ENCODE assay signal across 19 cellular contexts in the genomic region with DNA sequence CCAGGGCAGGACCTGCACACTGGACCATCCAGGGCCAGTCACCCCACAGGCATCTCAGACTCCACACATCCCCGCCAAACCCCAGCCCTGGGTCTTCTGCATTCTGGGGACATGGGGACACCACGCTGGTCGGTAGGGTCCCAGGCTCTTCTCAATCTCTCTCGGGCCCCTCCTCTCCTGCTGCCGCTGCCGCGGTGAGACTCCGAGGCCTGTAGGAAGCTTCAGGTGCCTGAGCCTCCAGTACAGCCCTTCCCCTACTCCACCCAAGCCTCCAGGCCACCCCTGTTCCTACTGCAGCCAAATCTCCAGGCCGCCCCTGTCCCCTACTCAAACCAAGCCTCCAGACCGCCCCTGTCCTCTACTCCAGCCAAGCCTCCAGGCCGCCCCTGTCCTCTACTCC. TPM values are rescaled to one million over a fixed set of nuclear protein-coding genes. Genes with fewer than 3 reads are reported as not detected.
DNase-seq lines count a peak whose midpoint lies in the region; ATAC-seq and TF ChIP-seq lines count a peak whose summit lies in the region.
"Had no signal": no experiment of that assay in that cellular context is flagged by ENCODE, and none has a peak within 500 bp of the region (broad histone marks: within the 10 kb centered on the region; RNA-seq: fewer than 3 reads in every experiment).

No MANE protein-coding gene starts in this region.

- BruUV-seq in A673 (replicated peaks; lab: Mats Ljungman, UMichigan) = no TSS peak

- no peak overlapping the region for H2AFZ ChIP-seq in SK-N-SH (ENCODE audit: low read depth)

- POLR2A ChIA-PET in SK-N-SH (lab: Yijun Ruan, JAX) = no interaction called here
- POLR2A ChIA-PET in A673 (lab: Charles Lee; ENCODE audit: low non-redundant PET) = no interaction called here

- TF ChIP-seq EP300 in SK-N-SH (IDR thresholded peaks at IDR 0.05; ENCODE audit: borderline replicate concordance in 1 of 2, low read depth in 1 of 2, low read length in 1 of 2) = no peak

- H3K27ac Mint-ChIP-seq in stimulated activated memory B cell treated with anti-CD40 and anti-IgM and Interleukin-4, amounts not matched to agents 10 μg/mL and 1 μg/mL and 100 μg/mL, for 72 hours = peak overlapping the region; percentile 64

- CTCF ChIA-PET in SK-N-SH (lab: Yijun Ruan, JAX) = no interaction called here
- CTCF ChIA-PET in A673 (lab: Charles Lee) = no interaction called here

- WGBS in SK-N-SH (ENCODE audit: low lambda C conversion rate) = 57% methylated on average over 8 of the region's 11 CpGs

- H3K9me2 ChIP-seq in SK-N-SH = no peaks in the 10 kb centered on the region

- no peaks in the 10 kb centered on the region for H3K9me3 Mint-ChIP-seq in stimulated activated memory B cell treated with anti-CD40 and anti-IgM and Interleukin-4, amounts not matched to agents 10 μg/mL and 1 μg/mL and 100 μg/mL, for 72 hours

- no peak overlapping the region for H3K4me3 Mint-ChIP-seq in stimulated activated memory B cell treated with anti-CD40 and anti-IgM and Interleukin-4, amounts not matched to agents 10 μg/mL and 1 μg/mL and 100 μg/mL, for 72 hours

- peaks cover 10% of the 10 kb centered on the region for H3K27me3 Mint-ChIP-seq in stimulated activated memory B cell treated with anti-CD40 and anti-IgM and Interleukin-4, amounts not matched to agents 10 μg/mL and 1 μg/mL and 100 μg/mL, for 72 hours

- peaks cover 9% of the 10 kb centered on the region for H3F3A ChIP-seq in SK-N-SH (replicated peaks; ENCODE audit: insufficient read depth)

- no peak for TF ChIP-seq RAD21 in SK-N-SH (IDR thresholded peaks at IDR 0.05; ENCODE audit: low read length)

- H3K27ac ChIP-seq in SK-N-SH (ENCODE audit: low read depth in 2 of 2, low read length in 1 of 2) = no peak overlapping the region
- no peak overlapping the region for H3K27ac ChIP-seq in A673 (ENCODE audit: low read depth, low read length, poor library complexity, severe bottlenecking)
- H3K27ac ChIP-seq in dorsolateral prefrontal cortex = no peak overlapping the region
- H3K27ac ChIP-seq: 22Rv1, HL-60, SK-N-MC had no signal

- H3K4me1 ChIP-seq in SK-N-SH (ENCODE audit: control insufficient read depth in 1 of 2, insufficient read depth in 2 of 2, low read depth in 1 of 2, low read length in 1 of 2) (no peaks in the 10 kb centered on the region), A673 (ENCODE audit: insufficient read depth, low read length, poor library complexity, severe bottlenecking) (no peaks in the 10 kb centered on the region)

- H3K79me2 ChIP-seq in SK-N-SH (ENCODE audit: insufficient read depth) = no peaks in the 10 kb centered on the region

- H3K27me3 ChIP-seq in SK-N-SH (ENCODE audit: insufficient read depth) (no peaks in the 10 kb centered on the region; the same call in 1 of the 2 replicates), A673 (replicated peaks; ENCODE audit: insufficient read depth, low read depth, low read length, poor library complexity) (no peaks in the 10 kb centered on the region), dorsolateral prefrontal cortex (no peaks in the 10 kb centered on the region)

- intact Hi-C loops in A673 (cut with micrococcal nuclease; ENCODE audit: unreplicated experiment) = no loop called here
- intact Hi-C loops in dorsolateral prefrontal cortex (cut with DNase I) = no loop called here

- no peaks in the 10 kb centered on the region for H4K20me1 ChIP-seq in SK-N-SH (ENCODE audit: insufficient read depth)

- no peaks in the 10 kb centered on the region for H3K9me3 ChIP-seq in SK-N-SH
- no peaks in the 10 kb centered on the region for H3K9me3 ChIP-seq in A673 (ENCODE audit: low read depth, low read length, poor library complexity, severe bottlenecking)

- DNase-seq in SK-N-SH (no peak), ELF-1 (ENCODE audit: low read depth, low spot score) (peak; percentile 55), islet precursor cell (peak; percentile 77), A673 (ENCODE audit: low spot score) (no peak), dorsolateral prefrontal cortex (no peak)
- DNase-seq: DMS79 treated with DMSO at 0.1 percent for 48 hours, KBM-7, NCI-H1048, NCI-H1694, NCI-H446 treated with DMSO at 0.1 percent for 48 hours, NCI-H748 treated with DMSO at 0.1 percent for 48 hours had no signal

- H3K4me1 Mint-ChIP-seq in stimulated activated memory B cell treated with anti-CD40 and anti-IgM and Interleukin-4, amounts not matched to agents 10 μg/mL and 1 μg/mL and 100 μg/mL, for 72 hours = peaks cover 16% of the 10 kb centered on the region

- TF ChIP-seq CTCF in SK-N-SH (IDR thresholded peaks at IDR 0.05) (no peak), A673 (conservative IDR thresholded peaks at IDR 0.05; ENCODE audit: low read depth, low read length) (no peak), dorsolateral prefrontal cortex (IDR thresholded peaks at IDR 0.05 in 54 of 56, conservative IDR thresholded peaks at IDR 0.05 in 2 of 56; ENCODE audit: low read depth in 1 of 56, partially characterized antibody in 56 of 56) (no peak)

- no peak overlapping the region for H3K4me2 ChIP-seq in SK-N-SH

- ATAC-seq in SK-N-SH treated with all-trans-retinoic acid at 6 μM for 48 hours (peak; percentile 14; the same call in 2 of the 3 replicates), HG03571 (IDR thresholded peaks at IDR 0.05; ENCODE audit: unreplicated experiment) (no peak)
- peak; percentile 18 for ATAC-seq in stimulated activated memory B cell treated with anti-CD40 and anti-IgM and Interleukin-4, amounts not matched to agents 10 μg/mL and 1 μg/mL and 100 μg/mL, for 72 hours
- ATAC-seq: Right ventricle myocardium inferior had no signal

- H3K4me3 ChIP-seq in SK-N-SH (ENCODE audit: low read depth in 2 of 2, low read length in 1 of 2) = no peak overlapping the region
- no peak overlapping the region for H3K4me3 ChIP-seq in A673 (ENCODE audit: low read depth, low read length, poor library complexity, severe bottlenecking)
- H3K4me3 ChIP-seq in dorsolateral prefrontal cortex = no peak overlapping the region
- H3K4me3 ChIP-seq: SK-N-MC had no signal

- H3K36me3 Mint-ChIP-seq in stimulated activated memory B cell treated with anti-CD40 and anti-IgM and Interleukin-4, amounts not matched to agents 10 μg/mL and 1 μg/mL and 100 μg/mL, for 72 hours = peaks cover 13% of the 10 kb centered on the region

- H3K36me3 ChIP-seq in SK-N-SH (replicated peaks in 1 of 2; ENCODE audit: control insufficient read depth in 1 of 2, insufficient read depth in 2 of 2, low read length in 1 of 2) (no peaks in the 10 kb centered on the region), A673 (ENCODE audit: insufficient read depth, low read length, poor library complexity, severe bottlenecking) (no peaks in the 10 kb centered on the region)

- H3K9ac ChIP-seq in SK-N-SH = no peak overlapping the region

TF ChIP-seq in SK-N-SH treated with all-trans-retinoic acid at 6 μM for 48 hours, 23 proteins besides CTCF, POLR2A, EP300 and RAD21 (continues in another document):
- TF ChIP-seq ZNF8 (CRISPR knock-in tag; IDR thresholded peaks at IDR 0.05) (no peak), SNAI2 (CRISPR knock-in tag; IDR thresholded peaks at IDR 0.05) (no peak), ESRRG (CRISPR knock-in tag; IDR thresholded peaks at IDR 0.05) (no peak), ISL1 (CRISPR knock-in tag; IDR thresholded peaks at IDR 0.05) (no peak), ARNTL (CRISPR knock-in tag; IDR thresholded peaks at IDR 0.05; ENCODE audit: borderline replicate concordance, low read depth) (no peak), ZNF70 (CRISPR knock-in tag; IDR thresholded peaks at IDR 0.05) (no peak)

TF ChIP-seq in SK-N-SH, 30 proteins besides CTCF, POLR2A, EP300 and RAD21 (continues in another document):
- TF ChIP-seq RCOR1 (IDR thresholded peaks at IDR 0.05; ENCODE audit: low read length) (no peak), YY1 (IDR thresholded peaks at IDR 0.05; ENCODE audit: low read depth) (no peak), TCF12 (IDR thresholded peaks at IDR 0.05) (no peak), SIN3A (IDR thresholded peaks at IDR 0.05; ENCODE audit: borderline replicate concordance, low read depth, low read length) (no peak), FOXM1 (IDR thresholded peaks at IDR 0.05; ENCODE audit: low read depth) (no peak), EZH2phosphoT487 (IDR thresholded peaks at IDR 0.05; ENCODE audit: borderline replicate concordance, low read depth) (no peak), NRF1 (IDR thresholded peaks at IDR 0.05; ENCODE audit: low read depth, low read length) (no peak)
- TF ChIP-seq, protein P1, sequence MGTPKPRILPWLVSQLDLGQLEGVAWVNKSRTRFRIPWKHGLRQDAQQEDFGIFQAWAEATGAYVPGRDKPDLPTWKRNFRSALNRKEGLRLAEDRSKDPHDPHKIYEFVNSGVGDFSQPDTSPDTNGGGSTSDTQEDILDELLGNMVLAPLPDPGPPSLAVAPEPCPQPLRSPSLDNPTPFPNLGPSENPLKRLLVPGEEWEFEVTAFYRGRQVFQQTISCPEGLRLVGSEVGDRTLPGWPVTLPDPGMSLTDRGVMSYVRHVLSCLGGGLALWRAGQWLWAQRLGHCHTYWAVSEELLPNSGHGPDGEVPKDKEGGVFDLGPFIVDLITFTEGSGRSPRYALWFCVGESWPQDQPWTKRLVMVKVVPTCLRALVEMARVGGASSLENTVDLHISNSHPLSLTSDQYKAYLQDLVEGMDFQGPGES (IDR thresholded peaks at IDR 0.05; ENCODE audit: low read depth, low read length) = no peak
- TF ChIP-seq, protein P2, sequence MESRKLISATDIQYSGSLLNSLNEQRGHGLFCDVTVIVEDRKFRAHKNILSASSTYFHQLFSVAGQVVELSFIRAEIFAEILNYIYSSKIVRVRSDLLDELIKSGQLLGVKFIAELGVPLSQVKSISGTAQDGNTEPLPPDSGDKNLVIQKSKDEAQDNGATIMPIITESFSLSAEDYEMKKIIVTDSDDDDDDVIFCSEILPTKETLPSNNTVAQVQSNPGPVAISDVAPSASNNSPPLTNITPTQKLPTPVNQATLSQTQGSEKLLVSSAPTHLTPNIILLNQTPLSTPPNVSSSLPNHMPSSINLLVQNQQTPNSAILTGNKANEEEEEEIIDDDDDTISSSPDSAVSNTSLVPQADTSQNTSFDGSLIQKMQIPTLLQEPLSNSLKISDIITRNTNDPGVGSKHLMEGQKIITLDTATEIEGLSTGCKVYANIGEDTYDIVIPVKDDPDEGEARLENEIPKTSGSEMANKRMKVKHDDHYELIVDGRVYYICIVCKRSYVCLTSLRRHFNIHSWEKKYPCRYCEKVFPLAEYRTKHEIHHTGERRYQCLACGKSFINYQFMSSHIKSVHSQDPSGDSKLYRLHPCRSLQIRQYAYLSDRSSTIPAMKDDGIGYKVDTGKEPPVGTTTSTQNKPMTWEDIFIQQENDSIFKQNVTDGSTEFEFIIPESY (IDR thresholded peaks at IDR 0.05; ENCODE audit: borderline replicate concordance, low read depth) = no peak

RNA-seq across cellular contexts. Expression of gene ASMT, which starts 5.5 kb away (rescaled TPM):
- 0.26 TPM in 1 of 2 replicates, not detected in the other for polyA plus RNA-seq in SK-N-SH (2012; rRNA removed)
- 0.08 TPM in 2 replicates for polyA plus RNA-seq in SK-N-SH (2012; cell fraction: cytosol; rRNA removed)
- 0.20 and 0.54 TPM in 2 replicates for polyA plus RNA-seq in SK-N-SH (2012; cell fraction: nucleus; rRNA removed)
- total RNA-seq in A673 (2021) (not detected in 2 replicates), dorsolateral prefrontal cortex (1 to 10 TPM in 26 of 120 experiments, under 1 TPM in 27, not detected in 67; 0.40 to 2.1 (median 0.99) TPM)
- total RNA-seq: Right ventricle myocardium inferior had no signal
- polyA plus RNA-seq: CD14-positive monocyte had no signal

RNA-seq across cellular contexts. Expression of gene AKAP17A, which starts 17.9 kb away (rescaled TPM):
- polyA plus RNA-seq in SK-N-SH (2012; rRNA removed) = 38.7 and 43.8 TPM in 2 replicates
- polyA plus RNA-seq in SK-N-SH (2012; cell fraction: cytosol; rRNA removed) = 17.5 and 23.9 TPM in 2 replicates
- 238 and 288 TPM in 2 replicates for polyA plus RNA-seq in SK-N-SH (2012; cell fraction: nucleus; rRNA removed)
- total RNA-seq in A673 (2021) (39.7 TPM in 2 replicates), dorsolateral prefrontal cortex (10 to 100 TPM; 16.7 to 45.7 (median 25.2) TPM)

Comparison
In these comparisons a context has a peak if more than half of its experiments do, and no peak if none do; other contexts are left out.
1. DNase-seq: peak in ELF-1 (single experiment) and islet precursor cell (single experiment); none in SK-N-SH (single experiment), A673 (single experiment) and dorsolateral prefrontal cortex (0 of 10).